In genomic region chr12:75592638-75593335, GRCh38 we compare ENCODE assay signal across 25 cellular contexts.
A peak's percentile ranks its signal among the peaks of the same experiment; 100 is the strongest.
DNase-seq lines count a peak whose midpoint lies in the region; ATAC-seq, FAIRE-seq and TF ChIP-seq lines count a peak whose summit lies in the region.
"Had no signal": no experiment of that assay in that cellular context is flagged by ENCODE, and none has a peak within 500 bp of the region (broad histone marks: within the 10 kb centered on the region; RNA-seq: fewer than 3 reads in every experiment).

No MANE protein-coding gene starts in this region.

- no peak overlapping the region for H3K4me3 ChIP-seq in K562
- no peak overlapping the region for H3K4me3 ChIP-seq in pancreas
- H3K4me3 ChIP-seq in CD4-positive, alpha-beta memory T cell (ENCODE audit: low read length in 2 of 2): no peak overlapping the region
- H3K4me3 ChIP-seq: PC-9, SJSA1 had no signal

- WGBS in K562 (ENCODE audit: insufficient coverage, low coverage, missing lambda C conversion rate): 0% methylated on average over 3 of the region's 3 CpGs
- 22 to 39% methylated on average over 3 of the region's 3 CpGs for WGBS in pancreas, 2 donors

- H3K9me3 ChIP-seq in K562 (replicated peaks; ENCODE audit: control insufficient read depth, insufficient read depth, low read depth, low read length) (no peaks in the 10 kb centered on the region; the same call in 1 of the 2 replicates), pancreas (no peaks in the 10 kb centered on the region)
- H3K9me3 ChIP-seq in CD4-positive, alpha-beta memory T cell (ENCODE audit: control insufficient read depth in 1 of 2, low read length in 2 of 2): no peaks in the 10 kb centered on the region
- H3K9me3 ChIP-seq: BE2C, SJSA1 had no signal

- FAIRE-seq in K562 (lab: Jason Lieb, UNC) (peak; percentile 44), pancreas (lab: Jason Lieb, UNC) (no peak)

- no peaks in the 10 kb centered on the region for H3K27me3 ChIP-seq in K562 (ENCODE audit: control insufficient read depth in 2 of 2, insufficient read depth in 2 of 2, low read length in 2 of 2)
- H3K27me3 ChIP-seq in pancreas: no peaks in the 10 kb centered on the region
- no peaks in the 10 kb centered on the region for H3K27me3 ChIP-seq in CD4-positive, alpha-beta memory T cell (ENCODE audit: insufficient read depth, low read length)
- H3K27me3 ChIP-seq: BE2C, SJSA1 had no signal

- TF ChIP-seq POLR2A in K562 (conservative IDR thresholded peaks at IDR 0.05): no peak

- H3K79me2 ChIP-seq in K562 (ENCODE audit: control insufficient read depth, insufficient read depth, low read length): no peaks in the 10 kb centered on the region

- H3K27me3 Mint-ChIP-seq in CD4-positive, alpha-beta memory T cell: peaks cover 6 to 7% of the 10 kb centered on the region in 2 donors
- H3K27me3 Mint-ChIP-seq: IgD-negative memory B cell had no signal

- peaks cover 0 to 3% (median 0%) of the 10 kb centered on the region in 8 donors for H3K9me3 Mint-ChIP-seq in CD4-positive, alpha-beta memory T cell
- H3K9me3 Mint-ChIP-seq: HFFc6, IgD-negative memory B cell had no signal

- intact Hi-C loops in K562 (cut with micrococcal nuclease) (no loop called here), pancreas (cut with DNase I) (no loop called here)
- intact Hi-C loops in CD4-positive, alpha-beta memory T cell (cut with micrococcal nuclease): no loop called here

- H3K9ac ChIP-seq in K562 (ENCODE audit: insufficient read depth in 1 of 2, low read depth in 2 of 2, low read length in 2 of 2): no peak overlapping the region

- TF ChIP-seq RAD21 in K562 (CRISPR knock-in tag; conservative IDR thresholded peaks at IDR 0.05 in 1 of 2, IDR thresholded peaks at IDR 0.05 in 1 of 2): no peak

- H2AFZ ChIP-seq in K562 (ENCODE audit: low read depth, low read length): no peak overlapping the region
- H2AFZ ChIP-seq: PC-9 had no signal

- H4K20me1 ChIP-seq in K562 (replicated peaks; ENCODE audit: control insufficient read depth, insufficient read depth, low read length): no peaks in the 10 kb centered on the region

- BruUV-seq in K562 (replicated peaks; lab: Mats Ljungman, UMichigan): no TSS peak

- H3K4me1 Mint-ChIP-seq in CD4-positive, alpha-beta memory T cell: no peaks in the 10 kb centered on the region
- H3K4me1 Mint-ChIP-seq: CD14-positive monocyte, IgD-negative memory B cell, T-cell had no signal

- H3K36me3 ChIP-seq in K562 (ENCODE audit: control insufficient read depth, insufficient read depth, low read length) (no peaks in the 10 kb centered on the region), pancreas (no peaks in the 10 kb centered on the region)
- H3K36me3 ChIP-seq in CD4-positive, alpha-beta memory T cell (ENCODE audit: insufficient read depth, low read length): no peaks in the 10 kb centered on the region
- H3K36me3 ChIP-seq: BE2C, SJSA1 had no signal

- ATAC-seq in K562: no peak
- peak in 3 of 4 donors; percentile 63 to 82 (median 77) for ATAC-seq in pancreas
- ATAC-seq: T-cell had no signal

- CTCF ChIA-PET in K562 (lab: Yijun Ruan, JAX; ENCODE audit: low intra/inter-chr PET ratio): no interaction called here
- CTCF ChIA-PET in CD4-positive, alpha-beta memory T cell (lab: Charles Lee; ENCODE audit: partially characterized antibody): no interaction called here

- no peak overlapping the region for H3K27ac ChIP-seq in K562 (ENCODE audit: extremely low read depth, low read depth, low read length)
- no peak overlapping the region for H3K27ac ChIP-seq in pancreas
- H3K27ac ChIP-seq in CD4-positive, alpha-beta memory T cell (ENCODE audit: low read depth, low read length): no peak overlapping the region
- H3K27ac ChIP-seq: 22Rv1, PC-9, SJSA1 had no signal

- TF ChIP-seq CTCF in K562 (IDR thresholded peaks at IDR 0.05 in 2 of 3, conservative IDR thresholded peaks at IDR 0.05 in 1 of 3; ENCODE audit: insufficient read depth in 2 of 3, low read depth in 1 of 3, low read length in 3 of 3) (no peak), pancreas (IDR thresholded peaks at IDR 0.05) (no peak)

- POLR2A ChIA-PET in K562 (lab: Yijun Ruan, JAX): interaction anchor here (1.0 kb wide), 1 partner anchor 9 kb away, joined by 3 read pairs; no protein-coding TSS in a partner anchor
- POLR2A ChIA-PET in CD4-positive, alpha-beta memory T cell (lab: Charles Lee; ENCODE audit: partially characterized antibody): no interaction called here

- TF ChIP-seq EP300 in K562 (IDR thresholded peaks at IDR 0.05; ENCODE audit: low read length): no peak

- H3K27ac Mint-ChIP-seq in CD4-positive, alpha-beta memory T cell: no peak overlapping the region
- H3K27ac Mint-ChIP-seq: CD14-positive monocyte, HFFc6, T-cell had no signal

- in situ Hi-C loops in K562 (cut with MboI): no loop called here

- DNase-seq in NCI-H2171 treated with DMSO at 0.1 percent for 48 hours (lab: John Stamatoyannopoulos, UW) (peak; percentile 79), NCI-H2171 (lab: John Stamatoyannopoulos, UW) (no peak), HT-29 (ENCODE audit: low spot score) (peak; percentile 50), K562 (ENCODE audit: extremely low read depth in 1 of 4, low spot score in 3 of 4) (no peak), pancreas (no peak), DMS153 treated with DMSO at 0.1 percent for 48 hours (lab: John Stamatoyannopoulos, UW; ENCODE audit: unreplicated experiment) (no peak), A172 (ENCODE audit: low spot score) (no peak)
- no peak for DNase-seq in CD4-positive, alpha-beta memory T cell
- DNase-seq: ACHN, BE2C, DMS53, H7, HFFc6, NCI-H1092, NCI-H1417 treated with DMSO at 0.1 percent for 48 hours, NCI-H2081, NCI-H774, PC-9, Right ventricle myocardium superior, RPMI8226, T-cell had no signal

- H3K9me1 ChIP-seq in K562 (ENCODE audit: control insufficient read depth, insufficient read depth, low read length): no peaks in the 10 kb centered on the region

- H3K4me1 ChIP-seq in K562 (replicated peaks in 1 of 2; ENCODE audit: control insufficient read depth in 2 of 2, insufficient read depth in 2 of 2, low read length in 2 of 2) (no peaks in the 10 kb centered on the region), pancreas (peaks cover 0 to 10% (median 3%) of the 10 kb centered on the region in 3 donors)
- no peaks in the 10 kb centered on the region for H3K4me1 ChIP-seq in CD4-positive, alpha-beta memory T cell (ENCODE audit: insufficient read depth, low read length)

- H3K4me3 Mint-ChIP-seq in CD4-positive, alpha-beta memory T cell: no peak overlapping the region
- H3K4me3 Mint-ChIP-seq: CD14-positive monocyte, HFFc6, IgD-negative memory B cell, T-cell had no signal

- no peaks in the 10 kb centered on the region for H3K36me3 Mint-ChIP-seq in CD4-positive, alpha-beta memory T cell
- H3K36me3 Mint-ChIP-seq: CD14-positive monocyte, IgD-negative memory B cell, T-cell had no signal

- no peak overlapping the region for H3K4me2 ChIP-seq in K562 (ENCODE audit: insufficient read depth, low read length)
- H3K4me2 ChIP-seq: PC-9 had no signal

TF ChIP-seq in K562, 482 proteins besides CTCF, POLR2A, EP300 and RAD21:
- no peak for TF ChIP-seq KAT8 (IDR thresholded peaks at IDR 0.05; ENCODE audit: low read depth)
- no peak for TF ChIP-seq JUND (IDR thresholded peaks at IDR 0.05; ENCODE audit: borderline replicate concordance, low read depth, low read length)
- no peak for TF ChIP-seq JUND (tag; IDR thresholded peaks at IDR 0.05; ENCODE audit: borderline replicate concordance, low read depth, low read length)
- TF ChIP-seq DDX20 (tag; IDR thresholded peaks at IDR 0.05; ENCODE audit: low read depth): no peak
- no peak for TF ChIP-seq ILF3 (IDR thresholded peaks at IDR 0.05; ENCODE audit: borderline replicate concordance)
- no peak for TF ChIP-seq KDM2B (CRISPR knock-in tag; IDR thresholded peaks at IDR 0.05)
- TF ChIP-seq EZH2 (IDR thresholded peaks at IDR 0.05; ENCODE audit: borderline replicate concordance, low read depth, low read length): no peak
- no peak for TF ChIP-seq NKRF (IDR thresholded peaks at IDR 0.05; ENCODE audit: borderline replicate concordance)
- TF ChIP-seq ZNF165 (CRISPR knock-in tag; IDR thresholded peaks at IDR 0.05; ENCODE audit: borderline replicate concordance): no peak

Comparison
In these comparisons a context has a peak if more than half of its experiments do, and no peak if none do; other contexts are left out.
1. DNase-seq: peak in NCI-H2171 treated with DMSO at 0.1 percent for 48 hours (single experiment) and HT-29 (single experiment); none in NCI-H2171 (single experiment), K562 (0 of 4), pancreas (0 of 6), CD4-positive, alpha-beta memory T cell (0 of 5), DMS153 treated with DMSO at 0.1 percent for 48 hours (single experiment) and A172 (single experiment).